15 cellular contexts compared by ENCODE assay signal in genomic region chr2:174611851-174612250, GRCh38. TPM values are rescaled to one million over a fixed set of nuclear protein-coding genes. Genes with fewer than 3 reads are reported as not detected.
A peak's percentile ranks its signal among the peaks of the same experiment; 100 is the strongest.
DNase-seq lines count a peak whose midpoint lies in the region; ATAC-seq lines count a peak whose summit lies in the region.
"Had no signal": no experiment of that assay in that cellular context is flagged by ENCODE, and none has a peak within 500 bp of the region (broad histone marks: within the 10 kb centered on the region; RNA-seq: fewer than 3 reads in every experiment).

No MANE protein-coding gene starts in this region.

- ATAC-seq in HG03520 (IDR thresholded peaks at IDR 0.05; ENCODE audit: unreplicated experiment) (peak; percentile 28), HG02763 (IDR thresholded peaks at IDR 0.05; ENCODE audit: unreplicated experiment) (no peak)
- no peak for ATAC-seq in stimulated activated naive CD8-positive, alpha-beta T cell treated with anti-CD3 and anti-CD28 coated beads, Interleukin-15, amount 100 ng/mL, for 72 hours
- ATAC-seq: activated CD4-positive, CD25-positive, alpha-beta regulatory T cell treated with anti-CD3 and anti-CD28 coated beads, Interleukin-2, amount 50 U/mL, for 24 hours; lower lobe of right lung had no signal

- DNase-seq in activated naive CD4-positive, alpha-beta T cell treated with anti-CD3 and anti-CD28 coated beads, Interleukin-2, amount 10 ng/mL, durations not matched to agents 7 days and 5 days = no peak
- no peak for DNase-seq in activated naive CD8-positive, alpha-beta T cell treated with anti-CD3 and anti-CD28 coated beads for 36 hours
- no peak for DNase-seq in stimulated activated naive CD8-positive, alpha-beta T cell treated with anti-CD3 and anti-CD28 coated beads, Interleukin-15, amount 100 ng/mL, for 72 hours
- DNase-seq in NCI-H2171 (lab: John Stamatoyannopoulos, UW) (no peak), KG1 (lab: John Stamatoyannopoulos, UW) (no peak)
- DNase-seq: DMS 273 treated with DMSO at 0.1 percent for 48 hours; erythroblast; lower lobe of right lung; nephron progenitor cell; spleen; stimulated activated naive CD4-positive, alpha-beta T cell treated with Interleukin-2 at 50 U/mL for 16 hours had no signal

- H3K36me3 Mint-ChIP-seq in activated naive CD4-positive, alpha-beta T cell treated with anti-CD3 and anti-CD28 coated beads, Interleukin-2, amount 50 U/mL, for 24 hours = peaks cover 10% of the 10 kb centered on the region
- H3K36me3 Mint-ChIP-seq in activated naive CD4-positive, alpha-beta T cell treated with anti-CD3 and anti-CD28 coated beads, Interleukin-2, amount 10 ng/mL, durations not matched to agents 7 days and 5 days = peaks cover 76% of the 10 kb centered on the region
- H3K36me3 Mint-ChIP-seq in activated naive CD8-positive, alpha-beta T cell treated with anti-CD3 and anti-CD28 coated beads for 36 hours = peaks cover 59% of the 10 kb centered on the region

- H3K27me3 Mint-ChIP-seq in activated naive CD4-positive, alpha-beta T cell treated with anti-CD3 and anti-CD28 coated beads, Interleukin-2, amount 50 U/mL, for 24 hours = no peaks in the 10 kb centered on the region
- H3K27me3 Mint-ChIP-seq in activated naive CD4-positive, alpha-beta T cell treated with anti-CD3 and anti-CD28 coated beads, Interleukin-2, amount 10 ng/mL, durations not matched to agents 7 days and 5 days = no peaks in the 10 kb centered on the region
- no peaks in the 10 kb centered on the region for H3K27me3 Mint-ChIP-seq in activated naive CD8-positive, alpha-beta T cell treated with anti-CD3 and anti-CD28 coated beads for 36 hours
- no peaks in the 10 kb centered on the region for H3K27me3 Mint-ChIP-seq in stimulated activated naive CD8-positive, alpha-beta T cell treated with anti-CD3 and anti-CD28 coated beads, Interleukin-15, amount 100 ng/mL, for 72 hours

- H3K9me3 Mint-ChIP-seq in activated naive CD4-positive, alpha-beta T cell treated with anti-CD3 and anti-CD28 coated beads, Interleukin-2, amount 50 U/mL, for 24 hours = no peaks in the 10 kb centered on the region
- no peaks in the 10 kb centered on the region for H3K9me3 Mint-ChIP-seq in activated naive CD4-positive, alpha-beta T cell treated with anti-CD3 and anti-CD28 coated beads, Interleukin-2, amount 10 ng/mL, durations not matched to agents 7 days and 5 days
- peaks cover 2% of the 10 kb centered on the region for H3K9me3 Mint-ChIP-seq in activated naive CD8-positive, alpha-beta T cell treated with anti-CD3 and anti-CD28 coated beads for 36 hours
- no peaks in the 10 kb centered on the region for H3K9me3 Mint-ChIP-seq in stimulated activated naive CD8-positive, alpha-beta T cell treated with anti-CD3 and anti-CD28 coated beads, Interleukin-15, amount 100 ng/mL, for 72 hours
- H3K9me3 Mint-ChIP-seq: nephron progenitor cell had no signal

- peaks cover 97% of the 10 kb centered on the region for H3K4me1 Mint-ChIP-seq in activated naive CD4-positive, alpha-beta T cell treated with anti-CD3 and anti-CD28 coated beads, Interleukin-2, amount 50 U/mL, for 24 hours
- peaks cover 93% of the 10 kb centered on the region for H3K4me1 Mint-ChIP-seq in activated naive CD4-positive, alpha-beta T cell treated with anti-CD3 and anti-CD28 coated beads, Interleukin-2, amount 10 ng/mL, durations not matched to agents 7 days and 5 days
- peaks cover 90% of the 10 kb centered on the region for H3K4me1 Mint-ChIP-seq in activated naive CD8-positive, alpha-beta T cell treated with anti-CD3 and anti-CD28 coated beads for 36 hours
- peaks cover 100% of the 10 kb centered on the region for H3K4me1 Mint-ChIP-seq in stimulated activated naive CD8-positive, alpha-beta T cell treated with anti-CD3 and anti-CD28 coated beads, Interleukin-15, amount 100 ng/mL, for 72 hours

- CTCF ChIA-PET in activated naive CD4-positive, alpha-beta T cell treated with anti-CD3 and anti-CD28 coated beads, Interleukin-2, amount 10 ng/mL, durations not matched to agents 7 days and 5 days (lab: Charles Lee) = interaction anchor here (3.7 to 24.2 kb wide), 3 partner anchors 10 to 73 kb away, joined by 18 to 272 read pairs (median 44); no protein-coding TSS in a partner anchor

- H3K4me3 Mint-ChIP-seq in activated naive CD4-positive, alpha-beta T cell treated with anti-CD3 and anti-CD28 coated beads, Interleukin-2, amount 50 U/mL, for 24 hours = no peak overlapping the region
- no peak overlapping the region for H3K4me3 Mint-ChIP-seq in activated naive CD4-positive, alpha-beta T cell treated with anti-CD3 and anti-CD28 coated beads, Interleukin-2, amount 10 ng/mL, durations not matched to agents 7 days and 5 days
- H3K4me3 Mint-ChIP-seq in activated naive CD8-positive, alpha-beta T cell treated with anti-CD3 and anti-CD28 coated beads for 36 hours = no peak overlapping the region
- peak overlapping the region in 1 of 2 donors; percentile 76 for H3K4me3 Mint-ChIP-seq in stimulated activated naive CD8-positive, alpha-beta T cell treated with anti-CD3 and anti-CD28 coated beads, Interleukin-15, amount 100 ng/mL, for 72 hours
- H3K4me3 Mint-ChIP-seq: nephron progenitor cell had no signal

- peak overlapping the region; percentile 99 for H3K27ac Mint-ChIP-seq in activated naive CD4-positive, alpha-beta T cell treated with anti-CD3 and anti-CD28 coated beads, Interleukin-2, amount 50 U/mL, for 24 hours
- H3K27ac Mint-ChIP-seq in activated naive CD4-positive, alpha-beta T cell treated with anti-CD3 and anti-CD28 coated beads, Interleukin-2, amount 10 ng/mL, durations not matched to agents 7 days and 5 days = no peak overlapping the region
- peak overlapping the region; percentile 89 for H3K27ac Mint-ChIP-seq in activated naive CD8-positive, alpha-beta T cell treated with anti-CD3 and anti-CD28 coated beads for 36 hours
- H3K27ac Mint-ChIP-seq in stimulated activated naive CD8-positive, alpha-beta T cell treated with anti-CD3 and anti-CD28 coated beads, Interleukin-15, amount 100 ng/mL, for 72 hours = peak overlapping the region; percentile 76 to 92
- H3K27ac Mint-ChIP-seq: nephron progenitor cell had no signal

RNA-seq across cellular contexts. Expression of gene WIPF1, which starts 14.2 kb away (rescaled TPM):
- total RNA-seq in activated naive CD8-positive, alpha-beta T cell treated with anti-CD3 and anti-CD28 coated beads for 36 hours = 100 to 1,000 TPM; 384 to 391 TPM
